Comparison of ENCODE assay signal across 1 cellular context in the genomic region with DNA sequence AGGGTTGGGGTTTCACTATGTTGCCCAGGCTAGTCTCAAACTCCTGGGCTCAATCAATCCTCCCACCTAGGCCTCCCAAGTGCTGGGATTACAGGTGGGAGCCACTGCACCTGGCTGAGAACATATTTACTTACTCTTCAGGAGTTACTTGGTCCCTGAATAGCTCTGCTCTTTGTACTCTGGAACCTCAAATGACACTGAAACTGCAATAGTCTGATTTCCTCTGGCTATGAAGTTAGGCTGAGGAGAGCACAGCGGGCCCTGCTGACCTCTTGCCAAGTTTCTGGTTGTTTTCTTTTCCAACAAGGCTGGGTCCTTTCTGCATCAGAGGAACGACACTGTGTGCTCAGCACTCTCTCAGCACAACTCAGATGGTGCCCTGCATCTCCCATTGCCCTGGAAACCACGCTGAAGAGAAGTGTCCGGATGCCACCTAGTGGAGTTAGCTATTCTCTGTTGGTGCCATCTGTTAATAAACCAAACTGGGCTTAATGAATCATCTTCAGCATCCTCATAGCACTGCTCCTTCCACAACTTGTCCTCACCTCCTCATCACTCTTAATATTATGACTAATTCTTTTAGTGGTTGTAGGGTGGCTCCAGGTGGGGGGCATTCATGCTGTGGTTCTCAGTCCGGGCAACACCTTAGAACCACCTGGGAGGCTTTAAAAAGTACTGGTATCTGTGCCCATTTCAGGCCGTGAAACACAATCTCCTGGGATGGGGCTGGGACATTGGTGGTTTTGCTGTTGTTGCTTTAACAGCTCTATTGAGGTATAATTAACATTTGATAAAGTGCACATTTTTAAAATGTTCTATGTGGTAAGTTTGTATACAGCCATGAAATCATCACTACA.
TF ChIP-seq lines count a peak whose summit lies in the region.

No MANE protein-coding gene starts in this region.

TF ChIP-seq in K562, 482 proteins besides CTCF, POLR2A, EP300 and RAD21:
- TF ChIP-seq CREB5 (CRISPR knock-in tag; IDR thresholded peaks at IDR 0.05) (no peak), RFX1 (IDR thresholded peaks at IDR 0.05) (peak; percentile 66), JUND (IDR thresholded peaks at IDR 0.05; ENCODE audit: borderline replicate concordance, low read depth, low read length) (peak; percentile 6; the same call in 1 of the 2 replicates), JUND (tag; IDR thresholded peaks at IDR 0.05; ENCODE audit: borderline replicate concordance, low read depth, low read length) (no peak), MYNN (IDR thresholded peaks at IDR 0.05) (0 out of 2 replicates have a peak, but pooled peaks have one; percentile 47), MYNN (CRISPR knock-in tag; IDR thresholded peaks at IDR 0.05) (no peak), ZNF395 (CRISPR knock-in tag; IDR thresholded peaks at IDR 0.05) (no peak), SMC3 (conservative IDR thresholded peaks at IDR 0.05; ENCODE audit: insufficient read depth, low read depth, low read length) (0 out of 2 replicates have a peak, but pooled peaks have one; percentile 36), NCOA4 (IDR thresholded peaks at IDR 0.05; ENCODE audit: partially characterized antibody) (no peak)
- TF ChIP-seq, protein P1, sequence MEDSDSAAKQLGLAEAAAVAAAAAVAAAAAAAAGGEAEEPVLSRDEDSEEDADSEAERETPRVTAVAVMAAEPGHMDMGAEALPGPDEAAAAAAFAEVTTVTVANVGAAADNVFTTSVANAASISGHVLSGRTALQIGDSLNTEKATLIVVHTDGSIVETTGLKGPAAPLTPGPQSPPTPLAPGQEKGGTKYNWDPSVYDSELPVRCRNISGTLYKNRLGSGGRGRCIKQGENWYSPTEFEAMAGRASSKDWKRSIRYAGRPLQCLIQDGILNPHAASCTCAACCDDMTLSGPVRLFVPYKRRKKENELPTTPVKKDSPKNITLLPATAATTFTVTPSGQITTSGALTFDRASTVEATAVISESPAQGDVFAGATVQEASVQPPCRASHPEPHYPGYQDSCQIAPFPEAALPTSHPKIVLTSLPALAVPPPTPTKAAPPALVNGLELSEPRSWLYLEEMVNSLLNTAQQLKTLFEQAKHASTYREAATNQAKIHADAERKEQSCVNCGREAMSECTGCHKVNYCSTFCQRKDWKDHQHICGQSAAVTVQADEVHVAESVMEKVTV (CRISPR knock-in tag; IDR thresholded peaks at IDR 0.05): 0 out of 2 replicates have a peak, but pooled peaks have one; percentile 38
